ENCODE assay signal across 8 cellular contexts in the genomic region with DNA sequence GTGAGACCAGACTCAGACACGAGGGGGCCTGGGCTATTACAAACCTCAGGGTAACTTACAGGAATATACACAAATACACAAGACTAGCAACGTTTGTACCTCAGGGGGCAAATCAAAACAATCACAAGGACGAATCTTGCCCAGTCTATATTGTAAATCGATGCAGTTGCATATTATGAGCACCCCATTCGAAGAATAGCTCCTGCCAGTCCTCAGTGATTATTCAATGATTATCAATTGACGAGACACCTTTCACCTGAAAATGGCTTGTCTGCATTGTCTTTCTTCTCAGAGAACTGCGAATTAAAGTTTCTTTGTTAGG. TPM values are rescaled to one million over a fixed set of nuclear protein-coding genes. Genes with fewer than 3 reads are reported as not detected.
DNase-seq lines count a peak whose midpoint lies in the region; ATAC-seq and TF ChIP-seq lines count a peak whose summit lies in the region.

No MANE protein-coding gene starts in this region.

- peaks cover 11% of the 10 kb centered on the region for H3K4me1 Mint-ChIP-seq in chondrocyte (ENCODE audit: low read depth)
- peaks cover 11 to 16% (median 13%) of the 10 kb centered on the region in 7 donors for H3K4me1 Mint-ChIP-seq in naive thymus-derived CD4-positive, alpha-beta T cell

- H3K9ac ChIP-seq in HUES6 (ENCODE audit: low read length) = peak overlapping the region; percentile 96

- H3K4me3 Mint-ChIP-seq in chondrocyte (ENCODE audit: unreplicated experiment) = peak overlapping the region; percentile 73
- peak overlapping the region; percentile 82 to 92 (median 88) for H3K4me3 Mint-ChIP-seq in naive thymus-derived CD4-positive, alpha-beta T cell

- H3K4me3 ChIP-seq in ACC112 (ENCODE audit: low read depth, low read length) = peak overlapping the region; percentile 74
- H3K4me3 ChIP-seq in HUES6 (ENCODE audit: low read depth, low read length) = peak overlapping the region; percentile 88
- peak overlapping the region; percentile 65 for H3K4me3 ChIP-seq in naive thymus-derived CD4-positive, alpha-beta T cell (ENCODE audit: low read length)

- no peak overlapping the region for H3K27ac ChIP-seq in ACC112 (ENCODE audit: low read depth, low read length)
- H3K27ac ChIP-seq in HUES6 (ENCODE audit: low read depth, low read length) = peak overlapping the region; percentile 87
- no peak overlapping the region for H3K27ac ChIP-seq in naive thymus-derived CD4-positive, alpha-beta T cell (ENCODE audit: low read depth, low read length)

- H3K27me3 ChIP-seq in ACC112 (ENCODE audit: insufficient read depth, low read length) = peaks cover 89% of the 10 kb centered on the region
- no peaks in the 10 kb centered on the region for H3K27me3 ChIP-seq in HUES6 (ENCODE audit: control insufficient read depth, insufficient read depth, low read length)
- H3K27me3 ChIP-seq in naive thymus-derived CD4-positive, alpha-beta T cell (ENCODE audit: control insufficient read depth in 2 of 2, insufficient read depth in 2 of 2, low read length in 2 of 2) = peaks cover 5 to 13% of the 10 kb centered on the region in 2 donors

- H3K79me2 ChIP-seq in ACC112 (ENCODE audit: control insufficient read depth, insufficient read depth, low read length, unreplicated experiment) = no peaks in the 10 kb centered on the region

- H3K36me3 Mint-ChIP-seq in chondrocyte (ENCODE audit: low read depth) = no peaks in the 10 kb centered on the region
- no peaks in the 10 kb centered on the region for H3K36me3 Mint-ChIP-seq in naive thymus-derived CD4-positive, alpha-beta T cell

- TF ChIP-seq CTCF in chondrocyte (IDR thresholded peaks at IDR 0.05) = no peak

- no peak for ATAC-seq in naive thymus-derived CD4-positive, alpha-beta T cell
- ATAC-seq in GM18909 (IDR thresholded peaks at IDR 0.05; ENCODE audit: poor library complexity, unreplicated experiment) = no peak

- DNase-seq in chondrocyte (ENCODE audit: low spot score) (no peak), DMS53 (lab: John Stamatoyannopoulos, UW) (no peak), occipital lobe (lab: John Stamatoyannopoulos, UW) (no peak), NCI-H1092 (lab: John Stamatoyannopoulos, UW) (no peak)
- no peak for DNase-seq in naive thymus-derived CD4-positive, alpha-beta T cell

- POLR2A ChIA-PET in naive thymus-derived CD4-positive, alpha-beta T cell (lab: Charles Lee) = interaction anchor here (0.7 kb wide), 1 partner anchor 1294 kb away, joined by 3 read pairs; no protein-coding TSS in a partner anchor

- H3K27ac Mint-ChIP-seq in chondrocyte (ENCODE audit: unreplicated experiment) = peak overlapping the region; percentile 41
- peak overlapping the region in 1 of 9 donors; percentile 35 for H3K27ac Mint-ChIP-seq in naive thymus-derived CD4-positive, alpha-beta T cell

- H3K9me3 Mint-ChIP-seq in chondrocyte (ENCODE audit: low read depth) = no peaks in the 10 kb centered on the region
- H3K9me3 Mint-ChIP-seq in naive thymus-derived CD4-positive, alpha-beta T cell = peaks cover 0 to 3% (median 0%) of the 10 kb centered on the region in 11 donors

- H3K36me3 ChIP-seq in ACC112 (ENCODE audit: insufficient read depth, low read length) = no peaks in the 10 kb centered on the region
- H3K36me3 ChIP-seq in HUES6 (ENCODE audit: control insufficient read depth, insufficient read depth, low read length) = no peaks in the 10 kb centered on the region
- no peaks in the 10 kb centered on the region for H3K36me3 ChIP-seq in naive thymus-derived CD4-positive, alpha-beta T cell (ENCODE audit: control insufficient read depth in 2 of 3, insufficient read depth in 3 of 3, low read length in 3 of 3)

- peaks cover 8% of the 10 kb centered on the region for H3K4me1 ChIP-seq in ACC112 (ENCODE audit: control insufficient read depth, insufficient read depth, low read length, unreplicated experiment)
- H3K4me1 ChIP-seq in HUES6 (ENCODE audit: control insufficient read depth, insufficient read depth, low read length) = peaks cover 33% of the 10 kb centered on the region
- H3K4me1 ChIP-seq in naive thymus-derived CD4-positive, alpha-beta T cell (ENCODE audit: control insufficient read depth in 2 of 2, insufficient read depth in 2 of 2, low read length in 2 of 2) = peaks cover 4 to 7% of the 10 kb centered on the region in 2 donors

- no peaks in the 10 kb centered on the region for H3K9me3 ChIP-seq in HUES6 (ENCODE audit: control insufficient read depth, insufficient read depth, low read depth, low read length)
- H3K9me3 ChIP-seq in naive thymus-derived CD4-positive, alpha-beta T cell (ENCODE audit: control insufficient read depth in 2 of 3, low read length in 3 of 3) = no peaks in the 10 kb centered on the region

- peaks cover 58% of the 10 kb centered on the region for H3K27me3 Mint-ChIP-seq in chondrocyte (ENCODE audit: low read depth)
- H3K27me3 Mint-ChIP-seq in naive thymus-derived CD4-positive, alpha-beta T cell = peaks cover 54 to 78% (median 70%) of the 10 kb centered on the region in 5 donors

- CTCF ChIA-PET in naive thymus-derived CD4-positive, alpha-beta T cell (lab: Charles Lee) = no interaction called here

- intact Hi-C loops in naive thymus-derived CD4-positive, alpha-beta T cell (cut with micrococcal nuclease) = no loop called here

- H2AFZ ChIP-seq in ACC112 (ENCODE audit: low read length, unreplicated experiment) = peak overlapping the region; percentile 57

RNA-seq across cellular contexts. Expression of a gene that starts 24.6 kb away (rescaled TPM):
- total RNA-seq in chondrocyte (25.2 to 31.1 TPM (median 26.0 TPM) in 3 replicates), occipital lobe (56.8 TPM)
- total RNA-seq in naive thymus-derived CD4-positive, alpha-beta T cell = 10 to 100 TPM; 16.1 to 38.5 (median 29.9) TPM
- polyA plus RNA-seq in naive thymus-derived CD4-positive, alpha-beta T cell = 10 to 100 TPM; 15.8 to 25.4 TPM
